12 cellular contexts compared by ENCODE assay signal in genomic region chr5:142386151-142387021, GRCh38.
DNase-seq lines count a peak whose midpoint lies in the region; ATAC-seq and TF ChIP-seq lines count a peak whose summit lies in the region.
"Had no signal": no experiment of that assay in that cellular context is flagged by ENCODE, and none has a peak within 500 bp of the region (broad histone marks: within the 10 kb centered on the region; RNA-seq: fewer than 3 reads in every experiment).

No MANE protein-coding gene starts in this region.

- H3F3A ChIP-seq in Loucy (ENCODE audit: low read depth) = no peaks in the 10 kb centered on the region

- peaks cover 2% of the 10 kb centered on the region; the same call in 1 of the 2 replicates for H3K27me3 Mint-ChIP-seq in WTC11 (ENCODE audit: low read depth)
- H3K27me3 Mint-ChIP-seq in effector memory CD8-positive, alpha-beta T cell = peaks cover 2 to 13% of the 10 kb centered on the region in 2 donors

- H3K36me3 ChIP-seq in Loucy (ENCODE audit: insufficient read depth, low read length) = no peaks in the 10 kb centered on the region
- H3K36me3 ChIP-seq in lung (ENCODE audit: control insufficient read depth in 2 of 2, insufficient read depth in 2 of 2, low read length in 2 of 2) = no peaks in the 10 kb centered on the region
- H3K36me3 ChIP-seq in Peyer's patch = no peaks in the 10 kb centered on the region

- DNase-seq in DMS53 (lab: John Stamatoyannopoulos, UW) (peak; percentile 77), WTC11 (ENCODE audit: low spot score) (no peak), lung (ENCODE audit: low spot score) (peak; percentile 69), Peyer's patch (no peak)
- no peak for DNase-seq in effector memory CD8-positive, alpha-beta T cell
- DNase-seq: activated T-cell treated with anti-CD3 and anti-CD28 coated beads, Interleukin-2, amount 50 U/mL, for 72 hours; SHP77 treated with DMSO at 0.1 percent for 48 hours had no signal

- H3K4me2 ChIP-seq in Loucy (ENCODE audit: low read depth, low read length, poor library complexity, severe bottlenecking) = no peak overlapping the region
- H3K4me2 ChIP-seq: KMS-11 had no signal

- no peaks in the 10 kb centered on the region for H4K20me1 ChIP-seq in Loucy (ENCODE audit: insufficient read depth, low read length, poor library complexity, severe bottlenecking)

- peak overlapping the region; percentile 77 for H3K27ac Mint-ChIP-seq in WTC11
- no peak overlapping the region for H3K27ac Mint-ChIP-seq in effector memory CD8-positive, alpha-beta T cell
- H3K27ac Mint-ChIP-seq: activated T-cell treated with anti-CD3 and anti-CD28 coated beads, Interleukin-2, amount 50 U/mL, for 72 hours had no signal

- no peaks in the 10 kb centered on the region for H3K9me3 Mint-ChIP-seq in WTC11
- no peaks in the 10 kb centered on the region for H3K9me3 Mint-ChIP-seq in effector memory CD8-positive, alpha-beta T cell

- H3K9ac ChIP-seq in Loucy (ENCODE audit: low read depth, low read length, poor library complexity, severe bottlenecking) = no peak overlapping the region
- H3K9ac ChIP-seq: KMS-11 had no signal

- H3K27me3 ChIP-seq in Loucy (ENCODE audit: insufficient read depth, low read length, poor library complexity, severe bottlenecking) = no peaks in the 10 kb centered on the region
- H3K27me3 ChIP-seq in lung (ENCODE audit: control insufficient read depth, insufficient read depth) = no peaks in the 10 kb centered on the region
- H3K27me3 ChIP-seq in Peyer's patch = no peaks in the 10 kb centered on the region

- H3K27ac ChIP-seq in lung (ENCODE audit: low read depth in 1 of 2, low read length in 1 of 2) (peak overlapping the region in 1 of 2 donors; percentile 55), Peyer's patch (no peak overlapping the region)
- H3K27ac ChIP-seq: epithelial cell of prostate, KMS-11 had no signal

- H3K4me1 Mint-ChIP-seq in WTC11 = peaks cover 52% of the 10 kb centered on the region
- H3K4me1 Mint-ChIP-seq in effector memory CD8-positive, alpha-beta T cell (ENCODE audit: low read depth in 2 of 2) = peaks cover 0 to 8% of the 10 kb centered on the region in 2 donors

- TF ChIP-seq POLR2A in Peyer's patch (IDR thresholded peaks at IDR 0.05) = no peak

- H3K4me3 Mint-ChIP-seq in WTC11 = no peak overlapping the region
- no peak overlapping the region for H3K4me3 Mint-ChIP-seq in effector memory CD8-positive, alpha-beta T cell
- H3K4me3 Mint-ChIP-seq: activated T-cell treated with anti-CD3 and anti-CD28 coated beads, Interleukin-2, amount 50 U/mL, for 72 hours had no signal

- ATAC-seq in WTC11 (0 out of 2 replicates have a peak, but pooled peaks have one; percentile 11), lung (ENCODE audit: insufficient read depth, low FRiP score) (peak; percentile 54), HG02678 (IDR thresholded peaks at IDR 0.05; ENCODE audit: unreplicated experiment) (no peak), HG03095 (IDR thresholded peaks at IDR 0.05; ENCODE audit: unreplicated experiment) (no peak)
- no peak for ATAC-seq in effector memory CD8-positive, alpha-beta T cell (replicated peaks)

- 0 out of 2 replicates have a peak overlapping the region, but pooled peaks have one; percentile 32 for H2AFZ ChIP-seq in Loucy (ENCODE audit: low read length)

- TF ChIP-seq CTCF in Loucy (conservative IDR thresholded peaks at IDR 0.05; ENCODE audit: low read length) = no peak
- TF ChIP-seq CTCF in WTC11 (IDR thresholded peaks at IDR 0.05) = no peak
- no peak for TF ChIP-seq CTCF in lung (IDR thresholded peaks at IDR 0.05; ENCODE audit: control extremely low read depth, extremely low read depth)
- TF ChIP-seq CTCF in Peyer's patch (IDR thresholded peaks at IDR 0.05) = no peak

- H3K4me1 ChIP-seq in Loucy (ENCODE audit: insufficient read depth, low read length, poor library complexity, severe bottlenecking) (peaks cover 21% of the 10 kb centered on the region), lung (ENCODE audit: control insufficient read depth in 2 of 2, insufficient read depth in 2 of 2, low read length in 2 of 2) (peaks cover 0 to 17% of the 10 kb centered on the region in 2 donors), Peyer's patch (peaks cover 0 to 20% (median 0%) of the 10 kb centered on the region in 4 donors)

- no peaks in the 10 kb centered on the region for H3K79me2 ChIP-seq in Loucy (ENCODE audit: insufficient read depth, low read length)

- WGBS in lung, 2 donors = 45 to 47% methylated on average over 8 of the region's 8 CpGs

- POLR2A ChIA-PET in WTC11 (lab: Charles Lee) = interaction anchor here (0.6 to 0.8 kb wide), 4 partner anchors 12 to 172 kb away, joined by 3 to 8 read pairs (median 3); partner anchors contain the start of gene SPRY4

- CTCF ChIA-PET in WTC11 (lab: Charles Lee) = interaction anchor here (1.0 to 1.6 kb wide), 4 partner anchors 14 to 327 kb away, joined by 3 to 7 read pairs (median 4); no protein-coding TSS in a partner anchor

- peaks cover 5% of the 10 kb centered on the region for H3K36me3 Mint-ChIP-seq in WTC11
- H3K36me3 Mint-ChIP-seq in effector memory CD8-positive, alpha-beta T cell (ENCODE audit: insufficient read depth) = no peaks in the 10 kb centered on the region

- no peaks in the 10 kb centered on the region for H3K9me3 ChIP-seq in Loucy (ENCODE audit: insufficient read depth, low read depth, low read length)
- peaks cover 0 to 1% of the 10 kb centered on the region in 2 donors for H3K9me3 ChIP-seq in lung (ENCODE audit: control insufficient read depth in 2 of 2, insufficient read depth in 1 of 2, low read length in 1 of 2)
- H3K9me3 ChIP-seq in Peyer's patch = no peaks in the 10 kb centered on the region

- H3K9me2 ChIP-seq in Loucy (replicated peaks; ENCODE audit: low read depth, low read length) = no peaks in the 10 kb centered on the region

- H3K4me3 ChIP-seq in Loucy (ENCODE audit: low read length, poor library complexity, severe bottlenecking) (no peak overlapping the region), lung (no peak overlapping the region), Peyer's patch (no peak overlapping the region)

TF ChIP-seq in WTC11, 78 proteins besides CTCF, POLR2A, EP300 and RAD21:
- TF ChIP-seq SP1 (CRISPR knock-in tag; conservative IDR thresholded peaks at IDR 0.05) (no peak), NR3C1 (CRISPR knock-in tag; conservative IDR thresholded peaks at IDR 0.05; ENCODE audit: low read depth) (no peak), RORB (CRISPR knock-in tag; IDR thresholded peaks at IDR 0.05) (no peak), ELF4 (CRISPR knock-in tag; IDR thresholded peaks at IDR 0.05; ENCODE audit: low read depth) (no peak)
TF ChIP-seq in WTC11: peak in this region for 0.

Comparison
In these comparisons a context has a peak if more than half of its experiments do, and no peak if none do; other contexts are left out.
1. DNase-seq: peak in DMS53 (single experiment) and lung (single experiment); none in WTC11 (single experiment), Peyer's patch (0 of 3) and effector memory CD8-positive, alpha-beta T cell (0 of 3).
2. ATAC-seq: peak in WTC11 (single experiment) and lung (single experiment); none in HG02678 (single experiment), HG03095 (single experiment) and effector memory CD8-positive, alpha-beta T cell (single experiment).